In genomic region chr2:11132036-11132671, GRCh38 we compare ENCODE assay signal across 8 cellular contexts. TPM values are rescaled to one million over a fixed set of nuclear protein-coding genes. Genes with fewer than 3 reads are reported as not detected.
DNase-seq lines count a peak whose midpoint lies in the region; ATAC-seq and TF ChIP-seq lines count a peak whose summit lies in the region.

No MANE protein-coding gene starts in this region.

- no peaks in the 10 kb centered on the region for H3K27me3 ChIP-seq in OCI-LY3 (ENCODE audit: low read depth, low read length)
- H3K27me3 ChIP-seq in effector memory CD4-positive, alpha-beta T cell (replicated peaks; ENCODE audit: control insufficient read depth, insufficient read depth, low read length, poor library complexity, severe bottlenecking), result no peaks in the 10 kb centered on the region
- peaks cover 28% of the 10 kb centered on the region for H3K27me3 ChIP-seq in foreskin keratinocyte

- TF ChIP-seq CTCF in OCI-LY3 (IDR thresholded peaks at IDR 0.05; ENCODE audit: low read depth, low read length), result no peak
- no peak for TF ChIP-seq CTCF in foreskin keratinocyte (conservative IDR thresholded peaks at IDR 0.05)

- H3K9ac ChIP-seq in OCI-LY3 (ENCODE audit: low read length), result peak overlapping the region; percentile 87

- peak overlapping the region; percentile 25; the same call in 1 of the 2 replicates for H3K27ac ChIP-seq in OCI-LY3 (ENCODE audit: low read length)
- no peak overlapping the region for H3K27ac ChIP-seq in effector memory CD4-positive, alpha-beta T cell (ENCODE audit: insufficient read depth, low read length, poor library complexity, severe bottlenecking)
- no peak overlapping the region for H3K27ac ChIP-seq in foreskin keratinocyte

- intact Hi-C loops in posterior cingulate gyrus (cut with DNase I), result loop anchor here (1.0 to 10.0 kb wide), 3 partner anchors 280 to 450 kb away; no protein-coding TSS in a partner anchor

- no peak for DNase-seq in effector memory CD4-positive, alpha-beta T cell
- DNase-seq in posterior cingulate gyrus (peak in 9 of 10 donors; percentile 25 to 92 (median 52)), middle frontal gyrus (ENCODE audit: extremely low spot score, low spot score) (no peak), NCI-H510A treated with DMSO at 0.1 percent for 48 hours (lab: John Stamatoyannopoulos, UW) (no peak), foreskin keratinocyte (no peak)

- H3K36me3 ChIP-seq in OCI-LY3 (replicated peaks; ENCODE audit: low read depth, low read length), result no peaks in the 10 kb centered on the region
- H3K36me3 ChIP-seq in effector memory CD4-positive, alpha-beta T cell (ENCODE audit: control insufficient read depth, insufficient read depth, low read length), result no peaks in the 10 kb centered on the region

- H4K20me1 ChIP-seq in OCI-LY3 (ENCODE audit: insufficient read depth, low read length), result no peaks in the 10 kb centered on the region

- H3K4me1 ChIP-seq in OCI-LY3 (ENCODE audit: low read length) (peaks cover 26% of the 10 kb centered on the region), foreskin keratinocyte (no peaks in the 10 kb centered on the region)
- peaks cover 21% of the 10 kb centered on the region for H3K4me1 ChIP-seq in effector memory CD4-positive, alpha-beta T cell (ENCODE audit: control insufficient read depth, insufficient read depth, low read length, poor library complexity, severe bottlenecking)

- ATAC-seq in GM19023 (IDR thresholded peaks at IDR 0.05; ENCODE audit: unreplicated experiment) (peak; percentile 8), GM18873 (IDR thresholded peaks at IDR 0.05; ENCODE audit: low FRiP score, unreplicated experiment) (no peak), foreskin keratinocyte (no peak)

- peak overlapping the region; percentile 97 for H2AFZ ChIP-seq in OCI-LY3 (ENCODE audit: low read depth, low read length)

- H3K9me3 ChIP-seq in OCI-LY3 (ENCODE audit: insufficient read depth, low read length), result no peaks in the 10 kb centered on the region
- H3K9me3 ChIP-seq in effector memory CD4-positive, alpha-beta T cell (ENCODE audit: control insufficient read depth, low read length), result no peaks in the 10 kb centered on the region

- peak overlapping the region; percentile 98 for H3K4me2 ChIP-seq in OCI-LY3 (ENCODE audit: low read length)

- H3K79me2 ChIP-seq in OCI-LY3 (ENCODE audit: low read length), result no peaks in the 10 kb centered on the region

- peak overlapping the region; percentile 86 for H3K4me3 ChIP-seq in OCI-LY3 (ENCODE audit: low read length)
- H3K4me3 ChIP-seq in effector memory CD4-positive, alpha-beta T cell (ENCODE audit: insufficient read depth, low read depth, low read length, poor library complexity, severe bottlenecking), result peak overlapping the region; percentile 45

RNA-seq across cellular contexts. Expression of gene SLC66A3, which starts 23.1 kb away (rescaled TPM):
- 10.4 and 15.6 TPM in 2 replicates for total RNA-seq in foreskin keratinocyte
- 8.8 and 11.0 TPM in 2 replicates for polyA plus RNA-seq in foreskin keratinocyte

Comparison
In these comparisons a context has a peak if more than half of its experiments do, and no peak if none do; other contexts are left out.
1. DNase-seq: peak in posterior cingulate gyrus (9 of 10); none in effector memory CD4-positive, alpha-beta T cell (0 of 3), middle frontal gyrus (single experiment), NCI-H510A treated with DMSO at 0.1 percent for 48 hours (single experiment) and foreskin keratinocyte (0 of 2).